ENCODE assay signal across 14 cellular contexts in genomic region chr18:78496095-78496494, GRCh38.
"Had no signal": no experiment of that assay in that cellular context is flagged by ENCODE, and none has a peak within 500 bp of the region (broad histone marks: within the 10 kb centered on the region; RNA-seq: fewer than 3 reads in every experiment).

No MANE protein-coding gene starts in this region.

- DNase-seq: activated CD4-positive, alpha-beta T cell treated with anti-CD3 and anti-CD28 coated beads, Interleukin-2, amount 50 U/mL, for 48 hours; activated effector memory CD4-positive, alpha-beta T cell treated with anti-CD3 and anti-CD28 coated beads, Interleukin-2, amount 50 U/mL, for 16 hours; activated naive CD4-positive, alpha-beta T cell treated with anti-CD3 and anti-CD28 coated beads, Interleukin-2, amount 10 ng/mL, durations not matched to agents 7 days and 5 days; activated T-cell treated with anti-CD3 and anti-CD28 coated beads for 4 hours; effector CD4-positive, alpha-beta T cell; foreskin fibroblast; mesenchymal stem cell; nucleus accumbens; T-helper 9 cell had no signal

- H3K4me3 ChIP-seq: suprapubic skin, tibial nerve, uterus had no signal

- H3K4me1 ChIP-seq: parathyroid adenoma, suprapubic skin, tibial nerve, uterus had no signal

- H3K36me3 ChIP-seq: suprapubic skin, tibial nerve, uterus had no signal

- H2AFZ ChIP-seq: parathyroid adenoma had no signal

- ATAC-seq: WTC11 had no signal

- H3K27me3 ChIP-seq: suprapubic skin, tibial nerve, uterus had no signal

- H3K79me2 ChIP-seq: parathyroid adenoma had no signal

- H3K9me3 ChIP-seq: uterus had no signal

- H3K9ac ChIP-seq: parathyroid adenoma had no signal

- H3K27ac ChIP-seq: parathyroid adenoma, suprapubic skin, uterus had no signal
